Comparison of ENCODE assay signal across 8 cellular contexts in genomic region chr11:61361686-61362541, GRCh38. TPM values are rescaled to one million over a fixed set of nuclear protein-coding genes. Genes with fewer than 3 reads are reported as not detected.
DNase-seq lines count a peak whose midpoint lies in the region; ATAC-seq, FAIRE-seq and TF ChIP-seq lines count a peak whose summit lies in the region.

TSS of gene CYB561A3 (minus strand) at chr11:61361882. CDS start at chr11:61356713, 5,169 bp downstream.
TSS of gene TMEM138 (plus strand) at chr11:61362374. CDS start at chr11:61364391, 2,017 bp downstream.

- peaks cover 51% of the 10 kb centered on the region for H3K4me1 Mint-ChIP-seq in dendritic cell treated with granulocyte-macrophage colony-stimulating factor and Interleukin-4, amounts not matched to agents 40 ng/mL and 50 ng/mL, for 4 days (ENCODE audit: low read depth)

- H3K36me3 ChIP-seq in BE2C: peaks cover 26% of the 10 kb centered on the region
- H3K36me3 ChIP-seq in left lung: peaks cover 0 to 30% of the 10 kb centered on the region in 2 donors

- H3K4me1 ChIP-seq in BE2C: peaks cover 4% of the 10 kb centered on the region; the same call in 1 of the 2 replicates
- peaks cover 8 to 49% of the 10 kb centered on the region in 2 donors for H3K4me1 ChIP-seq in left lung

- peaks cover 49% of the 10 kb centered on the region for H3K36me3 Mint-ChIP-seq in dendritic cell treated with granulocyte-macrophage colony-stimulating factor and Interleukin-4, amounts not matched to agents 40 ng/mL and 50 ng/mL, for 4 days (ENCODE audit: low read depth)

- H3K27me3 ChIP-seq in BE2C (no peaks in the 10 kb centered on the region), left lung (no peaks in the 10 kb centered on the region)

- FAIRE-seq in GM19239 (lab: Jason Lieb, UNC): peak; percentile 90

- H3K27me3 Mint-ChIP-seq in dendritic cell treated with granulocyte-macrophage colony-stimulating factor and Interleukin-4, amounts not matched to agents 40 ng/mL and 50 ng/mL, for 4 days: no peaks in the 10 kb centered on the region

- no peaks in the 10 kb centered on the region for H3K9me3 Mint-ChIP-seq in dendritic cell treated with granulocyte-macrophage colony-stimulating factor and Interleukin-4, amounts not matched to agents 40 ng/mL and 50 ng/mL, for 4 days

- no peak for TF ChIP-seq CTCF in BE2C (IDR thresholded peaks at IDR 0.05; ENCODE audit: low read depth, low read length)
- no peak for TF ChIP-seq CTCF in left lung (IDR thresholded peaks at IDR 0.05)

- intact Hi-C loops in dendritic cell treated with granulocyte-macrophage colony-stimulating factor and Interleukin-4, amounts not matched to agents 40 ng/mL and 50 ng/mL, for 4 days (cut with micrococcal nuclease): loop anchor here (1.0 kb wide), 1 partner anchor 29 kb away; the partner anchor contains the start of genes DDB1 and TKFC
- intact Hi-C loops in left lung (cut with DNase I): no loop called here

- ATAC-seq in HG03457 (IDR thresholded peaks at IDR 0.05; ENCODE audit: unreplicated experiment) (peak; percentile 66), left lung (peak; percentile 97)

- DNase-seq in BE2C: peak; percentile 87
- peak; percentile 77 for DNase-seq in GM19239 (ENCODE audit: insufficient read length, low spot score)
- DNase-seq in NCI-H526 (lab: John Stamatoyannopoulos, UW): peak; percentile 98
- peak; percentile 82 for DNase-seq in activated CD4-positive, alpha-beta T cell treated with anti-CD3 and anti-CD28 coated beads, Interleukin-2, amount 50 U/mL, for 1 hour
- DNase-seq in left lung: peak; percentile 95 to 98
- DNase-seq in stimulated activated CD4-positive, alpha-beta T cell treated with anti-CD3 and anti-CD28 coated beads, Interleukin-2, amount 100 ng/mL, for 48 hours: peak; percentile 85 to 86

- H3K27ac Mint-ChIP-seq in dendritic cell treated with granulocyte-macrophage colony-stimulating factor and Interleukin-4, amounts not matched to agents 40 ng/mL and 50 ng/mL, for 4 days: peak within 1 kb of the TSS; percentile 98

- H3K4me3 Mint-ChIP-seq in dendritic cell treated with granulocyte-macrophage colony-stimulating factor and Interleukin-4, amounts not matched to agents 40 ng/mL and 50 ng/mL, for 4 days: peak within 1 kb of the TSS; percentile 100

- H3K4me3 ChIP-seq in BE2C (ENCODE audit: low read depth, low read length) (peak within 1 kb of the TSS; percentile 76), left lung (peak within 1 kb of the TSS; percentile 79 to 80)

- H3K9me3 ChIP-seq in BE2C (no peaks in the 10 kb centered on the region), left lung (no peaks in the 10 kb centered on the region)

- peak within 1 kb of the TSS; percentile 99 for H3K27ac ChIP-seq in left lung

RNA-seq across cellular contexts. Expression of gene CYB561A3, which starts in this region (rescaled TPM):
- 16.2 TPM for polyA plus RNA-seq in BE2C (2012; ENCODE audit: insufficient read depth, insufficient read length, low read depth)
- total RNA-seq in left lung: 10 to 100 TPM; 49.1 to 56.9 TPM

RNA-seq across cellular contexts. Expression of gene TMEM138, which starts in this region (rescaled TPM):
- polyA plus RNA-seq in BE2C (2012; ENCODE audit: insufficient read depth, insufficient read length, low read depth): 63.4 TPM
- 10 to 100 TPM; 37.5 to 50.5 TPM for total RNA-seq in left lung

Comparison
In these comparisons a context has a peak if more than half of its experiments do, and no peak if none do; other contexts are left out.
1. Peak in every context shown above with its lines: DNase-seq, ATAC-seq, H3K4me3 ChIP-seq and H3K27ac ChIP-seq.